In genomic region chr6:22147983-22148797, GRCh38 we compare ENCODE assay signal across 8 cellular contexts.
DNase-seq lines count a peak whose midpoint lies in the region; TF ChIP-seq lines count a peak whose summit lies in the region.

No MANE protein-coding gene starts in this region.

- no peak for TF ChIP-seq POLR2A in tibial nerve (IDR thresholded peaks at IDR 0.05)

- peaks cover 23% of the 10 kb centered on the region for H3K4me1 ChIP-seq in HEK293 (ENCODE audit: control insufficient read depth, insufficient read depth, low read length)
- H3K4me1 ChIP-seq in tibial nerve = peaks cover 0 to 51% (median 26%) of the 10 kb centered on the region in 4 donors

- WGBS in tibial nerve, 2 donors = 24 to 27% methylated on average over 7 of the region's 7 CpGs

- no peaks in the 10 kb centered on the region for H3K9me3 ChIP-seq in HEK293 (ENCODE audit: control insufficient read depth, insufficient read depth, low read depth, low read length)
- H3K9me3 ChIP-seq in tibial nerve = no peaks in the 10 kb centered on the region

- peaks cover 71% of the 10 kb centered on the region for H3K4me1 Mint-ChIP-seq in nephron progenitor cell

- peak in 1 of 2 donors; percentile 47 for TF ChIP-seq EP300 in tibial nerve (IDR thresholded peaks at IDR 0.05)

- TF ChIP-seq CTCF in HEK293 (tag by site-specific recombination; IDR thresholded peaks at IDR 0.05) (no peak), nephron progenitor cell (IDR thresholded peaks at IDR 0.05) (no peak), GM13976 (IDR thresholded peaks at IDR 0.05; ENCODE audit: borderline replicate concordance, control extremely low read depth, extremely low read depth, insufficient read depth, missing control alignments) (no peak), tibial nerve (IDR thresholded peaks at IDR 0.05) (no peak)

- H3K27me3 ChIP-seq in tibial nerve = no peaks in the 10 kb centered on the region

- DNase-seq in NCI-H69 (lab: John Stamatoyannopoulos, UW) = peak; percentile 91
- peak; percentile 82 for DNase-seq in dermis blood vessel endothelial cell
- DNase-seq in nephron progenitor cell = peak; percentile 15
- no peak for DNase-seq in GM13976 (ENCODE audit: low spot score)
- DNase-seq in tibial nerve (ENCODE audit: low spot score in 2 of 2) = no peak
- no peak for DNase-seq in middle frontal gyrus (ENCODE audit: extremely low spot score, low spot score)
- no peak for DNase-seq in cerebellum (ENCODE audit: low spot score)

- peak overlapping the region; percentile 33 for H3K4me3 Mint-ChIP-seq in nephron progenitor cell

- peaks cover 44% of the 10 kb centered on the region for H3K36me3 Mint-ChIP-seq in nephron progenitor cell (ENCODE audit: low read depth)

- no peaks in the 10 kb centered on the region for H3K27me3 Mint-ChIP-seq in nephron progenitor cell (ENCODE audit: low read depth, poor library complexity)

- CTCF ChIA-PET in HEK293 (lab: Yijun Ruan, JAX) = interaction anchor here (0.5 to 0.7 kb wide), 2 partner anchors 10 to 118 kb away, joined by 3 read pairs; no protein-coding TSS in a partner anchor

- H3K4me3 ChIP-seq in HEK293 (ENCODE audit: low read depth, low read length) (no peak overlapping the region), tibial nerve (no peak overlapping the region)

- in situ Hi-C loops in GM13976 (cut with MboI; ENCODE audit: low sequenced_read_pairs, unreplicated experiment) = no loop called here

- H3K9me3 Mint-ChIP-seq in nephron progenitor cell = no peaks in the 10 kb centered on the region

- POLR2A ChIA-PET in HEK293 (lab: Yijun Ruan, JAX) = interaction anchor here (3.3 kb wide), 1 partner anchor 554 kb away, joined by 19 read pairs; the partner anchor contains the start of gene SOX4

- peak overlapping the region; percentile 87 for H3K27ac Mint-ChIP-seq in nephron progenitor cell

- peak overlapping the region; percentile 40; the same call in 1 of the 2 replicates for H3K27ac ChIP-seq in HEK293 (ENCODE audit: extremely low read depth, low read depth, low read length)
- H3K27ac ChIP-seq in tibial nerve = peak overlapping the region in 2 of 4 donors; percentile 30 to 50

- H3K36me3 ChIP-seq in HEK293 (ENCODE audit: control insufficient read depth in 2 of 2, insufficient read depth in 1 of 2, low read length in 2 of 2) (no peaks in the 10 kb centered on the region), tibial nerve (no peaks in the 10 kb centered on the region)

TF ChIP-seq in HEK293, 187 proteins besides CTCF, POLR2A, EP300 and RAD21:
- TF ChIP-seq PRDM1 (tag by site-specific recombination; IDR thresholded peaks at IDR 0.05) (peak; percentile 59), SCRT2 (tag by site-specific recombination; IDR thresholded peaks at IDR 0.05) (peak; percentile 45), ZBTB17 (tag by site-specific recombination; IDR thresholded peaks at IDR 0.05) (peak; percentile 79), ZNF426 (tag by site-specific recombination; IDR thresholded peaks at IDR 0.05) (no peak), ZNF335 (tag by site-specific recombination; conservative IDR thresholded peaks at IDR 0.05) (peak; percentile 49; the same call in 1 of the 2 replicates)

Comparison
In these comparisons a context has a peak if more than half of its experiments do, and no peak if none do; other contexts are left out.
1. DNase-seq: peak in NCI-H69 (single experiment), dermis blood vessel endothelial cell (single experiment) and nephron progenitor cell (single experiment); none in GM13976 (single experiment), tibial nerve (0 of 2), middle frontal gyrus (single experiment) and cerebellum (single experiment).